12 cellular contexts compared by ENCODE assay signal in the genomic region with DNA sequence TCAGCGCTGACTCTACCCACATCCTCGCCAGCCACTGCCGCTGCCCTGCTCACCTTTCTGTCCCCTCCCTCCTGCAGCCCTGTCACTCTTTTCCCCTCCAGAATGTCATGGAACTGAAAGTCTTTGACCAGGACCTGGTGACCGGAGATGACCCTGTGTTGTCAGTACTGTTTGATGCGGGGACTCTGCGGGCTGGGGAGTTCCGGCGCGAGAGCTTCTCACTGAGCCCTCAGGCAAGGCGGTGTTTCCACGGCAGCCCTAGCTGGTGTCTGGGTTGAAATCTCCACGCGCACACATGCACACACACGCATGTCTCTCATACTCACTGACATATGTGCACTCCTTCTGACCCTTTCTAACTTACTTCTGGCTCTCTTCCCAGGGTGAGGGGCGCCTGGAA. TPM values are rescaled to one million over a fixed set of nuclear protein-coding genes. Genes with fewer than 3 reads are reported as not detected.
DNase-seq lines count a peak whose midpoint lies in the region; ATAC-seq and TF ChIP-seq lines count a peak whose summit lies in the region.
"Had no signal": no experiment of that assay in that cellular context is flagged by ENCODE, and none has a peak within 500 bp of the region (broad histone marks: within the 10 kb centered on the region; RNA-seq: fewer than 3 reads in every experiment).

No MANE protein-coding gene starts in this region.

- peak overlapping the region in 9 of 11 experiments; percentile 50 to 73 (median 64); a peak in 16 of 22 replicates for H3K4me2 ChIP-seq in BLaER1 treated with 17β-estradiol and CSF1 and Interleukin-3, amounts not matched to agents 10 nM and 100 nM
- H3K4me2 ChIP-seq: A549 had no signal

- no peak for TF ChIP-seq CTCF in RWPE1 (conservative IDR thresholded peaks at IDR 0.05; ENCODE audit: low read depth)
- TF ChIP-seq CTCF in type B pancreatic cell (conservative IDR thresholded peaks at IDR 0.05), result no peak

- peak overlapping the region in 1 of 11 experiments; percentile 0; a peak in 1 of 22 replicates for H3K27ac ChIP-seq in BLaER1 treated with 17β-estradiol and CSF1 and Interleukin-3, amounts not matched to agents 10 nM and 100 nM
- peak overlapping the region; percentile 93 for H3K27ac ChIP-seq in RWPE1
- H3K27ac ChIP-seq: A549, GM23248 had no signal

- H3K27me3 ChIP-seq in BLaER1 treated with 17β-estradiol and CSF1 and Interleukin-3, amounts not matched to agents 10 nM and 100 nM, result no peaks in the 10 kb centered on the region

- POLR2A ChIA-PET in RWPE1 (lab: Yijun Ruan, JAX; ENCODE audit: low non-redundant PET), result no interaction called here

- ATAC-seq in HG02981 (IDR thresholded peaks at IDR 0.05; ENCODE audit: unreplicated experiment), result no peak
- ATAC-seq in stimulated activated naive B cell treated with anti-CD40 and anti-IgM and Interleukin-4, amounts not matched to agents 10 μg/mL and 1 μg/mL and 100 μg/mL, for 72 hours (replicated peaks), result no peak
- no peak for ATAC-seq in left ventricle myocardium superior
- ATAC-seq: A549 had no signal

- intact Hi-C loops in left ventricle myocardium superior (cut with micrococcal nuclease), result no loop called here

- H3K27ac Mint-ChIP-seq in immature natural killer cell, result peak overlapping the region in 2 of 6 donors; percentile 23 to 63
- peak overlapping the region; percentile 72 for H3K27ac Mint-ChIP-seq in type B pancreatic cell
- H3K27ac Mint-ChIP-seq in stimulated activated naive B cell treated with anti-CD40 and anti-IgM and Interleukin-4, amounts not matched to agents 10 μg/mL and 1 μg/mL and 100 μg/mL, for 72 hours, result no peak overlapping the region
- H3K27ac Mint-ChIP-seq: CD4-positive, alpha-beta T cell had no signal

- H3K4me1 Mint-ChIP-seq in immature natural killer cell, result peaks cover 0 to 6% of the 10 kb centered on the region in 2 donors
- no peaks in the 10 kb centered on the region for H3K4me1 Mint-ChIP-seq in type B pancreatic cell (ENCODE audit: unreplicated experiment)
- no peaks in the 10 kb centered on the region for H3K4me1 Mint-ChIP-seq in stimulated activated naive B cell treated with anti-CD40 and anti-IgM and Interleukin-4, amounts not matched to agents 10 μg/mL and 1 μg/mL and 100 μg/mL, for 72 hours

- peaks cover 0 to 9% (median 3%) of the 10 kb centered on the region in 3 donors for H3K36me3 Mint-ChIP-seq in immature natural killer cell
- H3K36me3 Mint-ChIP-seq in type B pancreatic cell, result peaks cover 4% of the 10 kb centered on the region
- H3K36me3 Mint-ChIP-seq in stimulated activated naive B cell treated with anti-CD40 and anti-IgM and Interleukin-4, amounts not matched to agents 10 μg/mL and 1 μg/mL and 100 μg/mL, for 72 hours, result peaks cover 33 to 35% of the 10 kb centered on the region in 2 donors

- CTCF ChIA-PET in RWPE1 (lab: Yijun Ruan, JAX), result no interaction called here

- H3K9me3 ChIP-seq in BLaER1 treated with 17β-estradiol and CSF1 and Interleukin-3, amounts not matched to agents 10 nM and 100 nM (replicated peaks in 1 of 11), result no peaks in the 10 kb centered on the region
- H3K9me3 ChIP-seq: A549 had no signal

- no peaks in the 10 kb centered on the region for H3K9me3 Mint-ChIP-seq in immature natural killer cell
- H3K9me3 Mint-ChIP-seq in type B pancreatic cell, result no peaks in the 10 kb centered on the region
- no peaks in the 10 kb centered on the region for H3K9me3 Mint-ChIP-seq in stimulated activated naive B cell treated with anti-CD40 and anti-IgM and Interleukin-4, amounts not matched to agents 10 μg/mL and 1 μg/mL and 100 μg/mL, for 72 hours
- H3K9me3 Mint-ChIP-seq: CD4-positive, alpha-beta T cell had no signal

- DNase-seq in RWPE1 (ENCODE audit: low spot score) (no peak), immature natural killer cell (peak; percentile 12 to 27 (median 19)), type B pancreatic cell (ENCODE audit: extremely low spot score, unreplicated experiment) (no peak), left ventricle myocardium superior (no peak)
- DNase-seq in stimulated activated naive B cell treated with anti-CD40 and anti-IgM and Interleukin-4, amounts not matched to agents 10 μg/mL and 1 μg/mL and 100 μg/mL, for 72 hours, result no peak
- DNase-seq: Calu3; CD4-positive, alpha-beta T cell; DMS 273 treated with DMSO at 0.1 percent for 48 hours; GM23248 had no signal

- H4K20me1 ChIP-seq in BLaER1 treated with 17β-estradiol and CSF1 and Interleukin-3, amounts not matched to agents 10 nM and 100 nM, result peaks cover 0 to 68% (median 13%) of the 10 kb centered on the region in 11 experiments; a peak in 13 of 22 replicates

- peaks cover 16 to 77% (median 65%) of the 10 kb centered on the region in 10 experiments for H3K4me1 ChIP-seq in BLaER1 treated with 17β-estradiol and CSF1 and Interleukin-3, amounts not matched to agents 10 nM and 100 nM
- H3K4me1 ChIP-seq: A549 had no signal

- H3K9ac ChIP-seq in BLaER1 treated with 17β-estradiol and CSF1 and Interleukin-3, amounts not matched to agents 10 nM and 100 nM, result peak overlapping the region in 3 of 11 experiments; percentile 28 to 47 (median 44); a peak in 2 of 22 replicates
- H3K9ac ChIP-seq: GM23248 had no signal

- H3K4me3 ChIP-seq in BLaER1 treated with 17β-estradiol and CSF1 and Interleukin-3, amounts not matched to agents 10 nM and 100 nM, result no peak overlapping the region
- H3K4me3 ChIP-seq: A549, GM23248 had no signal

- peak overlapping the region in 1 of 5 donors; percentile 20 for H3K4me3 Mint-ChIP-seq in immature natural killer cell
- H3K4me3 Mint-ChIP-seq in type B pancreatic cell, result no peak overlapping the region
- H3K4me3 Mint-ChIP-seq in stimulated activated naive B cell treated with anti-CD40 and anti-IgM and Interleukin-4, amounts not matched to agents 10 μg/mL and 1 μg/mL and 100 μg/mL, for 72 hours, result no peak overlapping the region
- H3K4me3 Mint-ChIP-seq: CD4-positive, alpha-beta T cell had no signal

- H3K36me3 ChIP-seq in BLaER1 treated with 17β-estradiol and CSF1 and Interleukin-3, amounts not matched to agents 10 nM and 100 nM, result peaks cover 1 to 49% (median 14%) of the 10 kb centered on the region in 11 experiments; a peak in 14 of 22 replicates

- H3K27me3 Mint-ChIP-seq in immature natural killer cell (ENCODE audit: low read depth in 3 of 3) (peaks cover 0 to 1% (median 0%) of the 10 kb centered on the region in 3 donors), type B pancreatic cell (no peaks in the 10 kb centered on the region)
- H3K27me3 Mint-ChIP-seq in stimulated activated naive B cell treated with anti-CD40 and anti-IgM and Interleukin-4, amounts not matched to agents 10 μg/mL and 1 μg/mL and 100 μg/mL, for 72 hours, result no peaks in the 10 kb centered on the region
- H3K27me3 Mint-ChIP-seq: CD4-positive, alpha-beta T cell had no signal

RNA-seq across cellular contexts. Expression of gene PLA2G4B, which starts 2.0 kb away (rescaled TPM):
- polyA plus RNA-seq in immature natural killer cell, result 1 to 10 TPM in 2 of 3 donors, not detected in 1; 1.1 to 2.7 TPM
- total RNA-seq in type B pancreatic cell (ENCODE audit: low replicate concordance) (17.7 and 19.9 TPM in 2 replicates), left ventricle myocardium superior (5.7 TPM)

RNA-seq across cellular contexts. Expression of gene JMJD7, which starts 12.8 kb away (rescaled TPM):
- 10 to 100 TPM; 20.6 to 57.4 (median 23.6) TPM for polyA plus RNA-seq in immature natural killer cell
- total RNA-seq in type B pancreatic cell (ENCODE audit: low replicate concordance) (29.0 and 51.7 TPM in 2 replicates), left ventricle myocardium superior (16.7 TPM)

RNA-seq across cellular contexts. Expression of gene SPTBN5, which starts 53.2 kb away (rescaled TPM):
- under 1 TPM in 1 of 3 donors, not detected in 2; 0.06 TPM for polyA plus RNA-seq in immature natural killer cell
- total RNA-seq in type B pancreatic cell (ENCODE audit: low replicate concordance), result 3.1 and 4.2 TPM in 2 replicates
- total RNA-seq in left ventricle myocardium superior, result 3.6 TPM

Comparison
In these comparisons a context has a peak if more than half of its experiments do, and no peak if none do; other contexts are left out.
1. DNase-seq: peak in immature natural killer cell (3 of 3); none in RWPE1 (single experiment), type B pancreatic cell (single experiment), stimulated activated naive B cell treated with anti-CD40 and anti-IgM and Interleukin-4, amounts not matched to agents 10 μg/mL and 1 μg/mL and 100 μg/mL, for 72 hours (single experiment) and left ventricle myocardium superior (single experiment).